ENCODE assay signal across 19 cellular contexts in genomic region chr6:57072108-57072507, GRCh38.
"Had no signal": no experiment of that assay in that cellular context is flagged by ENCODE, and none has a peak within 500 bp of the region (broad histone marks: within the 10 kb centered on the region; RNA-seq: fewer than 3 reads in every experiment).

No MANE protein-coding gene starts in this region.

- H3K27me3 Mint-ChIP-seq: naive B cell; progenitor cell of endocrine pancreas; stimulated activated memory B cell treated with anti-CD40 and anti-IgM and Interleukin-4, amounts not matched to agents 10 μg/mL and 1 μg/mL and 100 μg/mL, for 72 hours; stimulated activated naive CD8-positive, alpha-beta T cell treated with anti-CD3 and anti-CD28 coated beads, Interleukin-15, Interleukin-2, amounts not matched to agents 100 ng/mL and 50 ng/mL, for 24 hours had no signal

- H3K4me3 Mint-ChIP-seq: naive B cell; nephron; stimulated activated memory B cell treated with anti-CD40 and anti-IgM and Interleukin-4, amounts not matched to agents 10 μg/mL and 1 μg/mL and 100 μg/mL, for 72 hours; stimulated activated naive CD8-positive, alpha-beta T cell treated with anti-CD3 and anti-CD28 coated beads, Interleukin-15, Interleukin-2, amounts not matched to agents 100 ng/mL and 50 ng/mL, for 24 hours had no signal

- H3K4me3 ChIP-seq: esophagus muscularis mucosa, hepatocyte, pancreas, tibial artery, upper lobe of right lung, vagina had no signal

- DNase-seq: effector memory CD4-positive, alpha-beta T cell; foreskin keratinocyte; head of caudate nucleus; left colon; mesendoderm; naive B cell; occipital lobe; pancreas; right cardiac atrium; stimulated activated CD4-positive, alpha-beta T cell treated with anti-CD3 and anti-CD28 coated beads, Interleukin-4, amount 100 ng/mL, for 1 hour; tibial artery; upper lobe of right lung had no signal

- H3K4me1 Mint-ChIP-seq: naive B cell; nephron; stimulated activated memory B cell treated with anti-CD40 and anti-IgM and Interleukin-4, amounts not matched to agents 10 μg/mL and 1 μg/mL and 100 μg/mL, for 72 hours had no signal

- H3K9me3 Mint-ChIP-seq: nephron; stimulated activated naive CD8-positive, alpha-beta T cell treated with anti-CD3 and anti-CD28 coated beads, Interleukin-15, Interleukin-2, amounts not matched to agents 100 ng/mL and 50 ng/mL, for 24 hours had no signal

- FAIRE-seq: pancreas had no signal

- ATAC-seq: foreskin keratinocyte; left colon; pancreas; right cardiac atrium; stimulated activated memory B cell treated with anti-CD40 and anti-IgM and Interleukin-4, amounts not matched to agents 10 μg/mL and 1 μg/mL and 100 μg/mL, for 72 hours; upper lobe of right lung had no signal
